Comparison of ENCODE assay signal across 1 cellular context in the genomic region with DNA sequence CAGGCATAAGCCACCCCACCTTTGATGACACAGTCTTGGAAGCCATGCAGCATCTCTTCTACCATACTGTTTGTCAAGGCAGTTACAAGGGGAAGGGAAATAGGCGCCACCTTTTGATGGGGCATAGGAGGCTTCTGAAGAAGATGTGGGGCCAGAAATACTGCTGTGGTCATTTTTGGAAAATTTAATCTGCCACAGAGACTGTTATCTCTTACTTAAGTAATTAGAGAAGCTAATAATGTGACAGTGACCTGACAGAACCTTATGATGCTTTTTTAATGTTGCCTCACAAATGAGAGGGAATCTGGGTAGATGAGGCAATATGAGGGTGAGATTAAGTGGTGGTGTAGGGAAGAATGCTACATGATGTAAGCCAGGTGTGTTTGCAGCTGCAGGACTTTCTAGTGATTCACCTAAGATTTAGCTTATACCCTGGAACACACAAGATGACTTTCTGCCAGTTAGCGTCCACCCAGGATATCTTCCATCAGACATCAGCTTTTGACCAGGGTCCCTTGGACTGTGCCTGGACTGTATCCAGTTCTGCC.
TF ChIP-seq lines count a peak whose summit lies in the region.

No MANE protein-coding gene starts in this region.

TF ChIP-seq in H1, 55 proteins besides CTCF, POLR2A, EP300 and RAD21:
- TF ChIP-seq TCF12 (IDR thresholded peaks at IDR 0.05; ENCODE audit: low read depth, low read length): no peak
- no peak for TF ChIP-seq EZH2 (IDR thresholded peaks at IDR 0.05; ENCODE audit: low read depth, low read length, severe bottlenecking)
- TF ChIP-seq FOSL1 (IDR thresholded peaks at IDR 0.05; ENCODE audit: insufficient read depth, low read depth, low read length): no peak
- no peak for TF ChIP-seq GABPA (IDR thresholded peaks at IDR 0.05; ENCODE audit: borderline replicate concordance, insufficient read depth, low read length)
- TF ChIP-seq YY1 (IDR thresholded peaks at IDR 0.05; ENCODE audit: low read depth, low read length): no peak
- no peak for TF ChIP-seq MAFK (IDR thresholded peaks at IDR 0.05; ENCODE audit: low read depth, low read length)
- no peak for TF ChIP-seq BRCA1 (IDR thresholded peaks at IDR 0.05; ENCODE audit: low read depth, low read length)
- TF ChIP-seq TEAD4 (IDR thresholded peaks at IDR 0.05; ENCODE audit: low read depth, low read length): no peak
- TF ChIP-seq SUZ12 (IDR thresholded peaks at IDR 0.05; ENCODE audit: low read length): no peak
- TF ChIP-seq EGR1 (IDR thresholded peaks at IDR 0.05; ENCODE audit: borderline replicate concordance, low read depth, low read length): no peak
- TF ChIP-seq GTF2F1 (IDR thresholded peaks at IDR 0.05; ENCODE audit: borderline replicate concordance, low read depth, low read length): no peak
- no peak for TF ChIP-seq RNF2 (IDR thresholded peaks at IDR 0.05; ENCODE audit: borderline replicate concordance, low read depth, low read length, missing control alignments, poor library complexity, severe bottlenecking)
- TF ChIP-seq, protein P1, sequence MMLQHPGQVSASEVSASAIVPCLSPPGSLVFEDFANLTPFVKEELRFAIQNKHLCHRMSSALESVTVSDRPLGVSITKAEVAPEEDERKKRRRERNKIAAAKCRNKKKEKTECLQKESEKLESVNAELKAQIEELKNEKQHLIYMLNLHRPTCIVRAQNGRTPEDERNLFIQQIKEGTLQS (IDR thresholded peaks at IDR 0.05; ENCODE audit: insufficient read depth, low read depth, low read length): no peak
